In the genomic region with DNA sequence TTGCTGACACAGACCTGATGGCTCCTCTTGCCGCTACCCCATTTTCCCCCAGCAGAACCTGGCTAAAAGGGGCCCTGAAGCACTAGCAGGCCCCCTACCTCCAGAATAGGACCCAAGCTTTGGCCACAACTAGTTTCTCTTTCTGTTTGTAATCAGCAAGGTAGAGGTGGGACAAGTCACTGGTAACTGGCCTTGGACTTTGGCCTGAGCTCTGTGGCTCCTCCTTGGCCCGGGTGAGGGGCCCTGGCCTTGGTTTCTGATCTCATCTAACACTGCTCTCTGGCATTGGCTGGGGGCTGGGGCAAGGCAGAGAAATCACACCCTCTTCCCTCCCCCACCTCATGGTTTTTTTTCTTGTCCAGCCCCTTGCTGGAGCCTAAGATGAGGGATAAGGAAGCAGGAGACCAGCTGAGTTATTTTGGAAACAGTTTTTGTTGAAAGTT, we compare ENCODE assay signal across 1 cellular context.
TF ChIP-seq lines count a peak whose summit lies in the region.

No MANE protein-coding gene starts in this region.

TF ChIP-seq in HepG2, 621 proteins besides CTCF, POLR2A, EP300 and RAD21 (continued from another document and continues in another):
- TF ChIP-seq, protein P1, sequence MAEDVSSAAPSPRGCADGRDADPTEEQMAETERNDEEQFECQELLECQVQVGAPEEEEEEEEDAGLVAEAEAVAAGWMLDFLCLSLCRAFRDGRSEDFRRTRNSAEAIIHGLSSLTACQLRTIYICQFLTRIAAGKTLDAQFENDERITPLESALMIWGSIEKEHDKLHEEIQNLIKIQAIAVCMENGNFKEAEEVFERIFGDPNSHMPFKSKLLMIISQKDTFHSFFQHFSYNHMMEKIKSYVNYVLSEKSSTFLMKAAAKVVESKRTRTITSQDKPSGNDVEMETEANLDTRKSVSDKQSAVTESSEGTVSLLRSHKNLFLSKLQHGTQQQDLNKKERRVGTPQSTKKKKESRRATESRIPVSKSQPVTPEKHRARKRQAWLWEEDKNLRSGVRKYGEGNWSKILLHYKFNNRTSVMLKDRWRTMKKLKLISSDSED (CRISPR knock-in tag; IDR thresholded peaks at IDR 0.05) = no peak
- TF ChIP-seq NFE2L1 (CRISPR knock-in tag; IDR thresholded peaks at IDR 0.05; ENCODE audit: borderline replicate concordance) (no peak), NFIC (IDR thresholded peaks at IDR 0.05; ENCODE audit: low read length) (0 out of 2 replicates have a peak, but pooled peaks have one; percentile 46), POLR2AphosphoS5 (IDR thresholded peaks at IDR 0.05; ENCODE audit: low read depth, low read length) (peak; percentile 88), RXRA (CRISPR knock-in tag; IDR thresholded peaks at IDR 0.05) (peak; percentile 6; the same call in 1 of the 2 replicates), HDAC2 (CRISPR knock-in tag; IDR thresholded peaks at IDR 0.05) (peak; percentile 60; the same call in 1 of the 2 replicates), NCOR1 (IDR thresholded peaks at IDR 0.05; ENCODE audit: borderline replicate concordance, low read length) (peak; percentile 81), GFI1 (CRISPR knock-in tag; IDR thresholded peaks at IDR 0.05; ENCODE audit: borderline replicate concordance) (peak; percentile 39; the same call in 1 of the 2 replicates), FOXK1 (CRISPR knock-in tag; IDR thresholded peaks at IDR 0.05; ENCODE audit: borderline replicate concordance, low read depth) (peak; percentile 44; the same call in 1 of the 2 replicates), NFYC (CRISPR knock-in tag; IDR thresholded peaks at IDR 0.05) (no peak; the same call in 1 of the 2 replicates), FOSL2 (CRISPR knock-in tag; IDR thresholded peaks at IDR 0.05) (peak; percentile 53), NR2F6 (IDR thresholded peaks at IDR 0.05) (peak; percentile 66), NR2F6 (CRISPR knock-in tag; IDR thresholded peaks at IDR 0.05) (peak; percentile 31; the same call in 1 of the 2 replicates), ZNF720 (CRISPR knock-in tag; IDR thresholded peaks at IDR 0.05) (no peak), ZFX (CRISPR knock-in tag; IDR thresholded peaks at IDR 0.05; ENCODE audit: low read depth) (peak; percentile 34; the same call in 1 of the 2 replicates), POLR2AphosphoS2 (IDR thresholded peaks at IDR 0.05; ENCODE audit: low read depth, low read length) (peak; percentile 87; the same call in 1 of the 2 replicates), SIX1 (CRISPR knock-in tag; IDR thresholded peaks at IDR 0.05; ENCODE audit: borderline replicate concordance) (0 out of 2 replicates have a peak, but pooled peaks have one; percentile 37), KDM6A (CRISPR knock-in tag; IDR thresholded peaks at IDR 0.05; ENCODE audit: low read depth) (peak; percentile 75), ZNF501 (CRISPR knock-in tag; IDR thresholded peaks at IDR 0.05) (peak; percentile 41; the same call in 1 of the 2 replicates), MXI1 (IDR thresholded peaks at IDR 0.05; ENCODE audit: borderline replicate concordance, low read depth, low read length) (peak; percentile 16; the same call in 1 of the 3 replicates), ZNF230 (CRISPR knock-in tag; IDR thresholded peaks at IDR 0.05) (no peak), DPF2 (CRISPR knock-in tag; IDR thresholded peaks at IDR 0.05; ENCODE audit: borderline replicate concordance, low read depth) (peak; percentile 46; the same call in 1 of the 2 replicates), ZKSCAN8 (CRISPR knock-in tag; IDR thresholded peaks at IDR 0.05; ENCODE audit: borderline replicate concordance) (peak; percentile 26; the same call in 1 of the 2 replicates), POLR2G (IDR thresholded peaks at IDR 0.05; ENCODE audit: low read depth, low read length) (peak; percentile 75), CHD4 (IDR thresholded peaks at IDR 0.05; ENCODE audit: borderline replicate concordance, low read length) (0 out of 2 replicates have a peak, but pooled peaks have one; percentile 52), ZNF792 (CRISPR knock-in tag; IDR thresholded peaks at IDR 0.05) (peak; percentile 34; the same call in 1 of the 2 replicates), RBFOX2 (IDR thresholded peaks at IDR 0.05; ENCODE audit: low read depth, low read length) (peak; percentile 40; the same call in 1 of the 2 replicates)
- TF ChIP-seq, protein P2, sequence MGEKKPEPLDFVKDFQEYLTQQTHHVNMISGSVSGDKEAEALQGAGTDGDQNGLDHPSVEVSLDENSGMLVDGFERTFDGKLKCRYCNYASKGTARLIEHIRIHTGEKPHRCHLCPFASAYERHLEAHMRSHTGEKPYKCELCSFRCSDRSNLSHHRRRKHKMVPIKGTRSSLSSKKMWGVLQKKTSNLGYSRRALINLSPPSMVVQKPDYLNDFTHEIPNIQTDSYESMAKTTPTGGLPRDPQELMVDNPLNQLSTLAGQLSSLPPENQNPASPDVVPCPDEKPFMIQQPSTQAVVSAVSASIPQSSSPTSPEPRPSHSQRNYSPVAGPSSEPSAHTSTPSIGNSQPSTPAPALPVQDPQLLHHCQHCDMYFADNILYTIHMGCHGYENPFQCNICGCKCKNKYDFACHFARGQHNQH (CRISPR knock-in tag; IDR thresholded peaks at IDR 0.05) = peak; percentile 60; the same call in 1 of the 2 replicates
- TF ChIP-seq, protein P3, sequence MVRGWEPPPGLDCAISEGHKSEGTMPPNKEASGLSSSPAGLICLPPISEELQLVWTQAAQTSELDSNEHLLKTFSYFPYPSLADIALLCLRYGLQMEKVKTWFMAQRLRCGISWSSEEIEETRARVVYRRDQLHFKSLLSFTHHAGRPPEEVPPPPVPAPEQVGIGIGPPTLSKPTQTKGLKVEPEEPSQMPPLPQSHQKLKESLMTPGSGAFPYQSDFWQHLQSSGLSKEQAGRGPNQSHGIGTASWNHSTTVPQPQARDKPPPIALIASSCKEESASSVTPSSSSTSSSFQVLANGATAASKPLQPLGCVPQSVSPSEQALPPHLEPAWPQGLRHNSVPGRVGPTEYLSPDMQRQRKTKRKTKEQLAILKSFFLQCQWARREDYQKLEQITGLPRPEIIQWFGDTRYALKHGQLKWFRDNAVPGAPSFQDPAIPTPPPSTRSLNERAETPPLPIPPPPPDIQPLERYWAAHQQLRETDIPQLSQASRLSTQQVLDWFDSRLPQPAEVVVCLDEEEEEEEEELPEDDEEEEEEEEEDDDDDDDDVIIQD (CRISPR knock-in tag; IDR thresholded peaks at IDR 0.05; ENCODE audit: low read depth) = 0 out of 2 replicates have a peak, but pooled peaks have one; percentile 14
- TF ChIP-seq, protein P4, sequence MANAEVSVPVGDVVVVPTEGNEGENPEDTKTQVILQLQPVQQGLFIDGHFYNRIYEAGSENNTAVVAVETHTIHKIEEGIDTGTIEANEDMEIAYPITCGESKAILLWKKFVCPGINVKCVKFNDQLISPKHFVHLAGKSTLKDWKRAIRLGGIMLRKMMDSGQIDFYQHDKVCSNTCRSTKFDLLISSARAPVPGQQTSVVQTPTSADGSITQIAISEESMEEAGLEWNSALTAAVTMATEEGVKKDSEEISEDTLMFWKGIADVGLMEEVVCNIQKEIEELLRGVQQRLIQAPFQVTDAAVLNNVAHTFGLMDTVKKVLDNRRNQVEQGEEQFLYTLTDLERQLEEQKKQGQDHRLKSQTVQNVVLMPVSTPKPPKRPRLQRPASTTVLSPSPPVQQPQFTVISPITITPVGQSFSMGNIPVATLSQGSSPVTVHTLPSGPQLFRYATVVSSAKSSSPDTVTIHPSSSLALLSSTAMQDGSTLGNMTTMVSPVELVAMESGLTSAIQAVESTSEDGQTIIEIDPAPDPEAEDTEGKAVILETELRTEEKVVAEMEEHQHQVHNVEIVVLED (CRISPR knock-in tag; IDR thresholded peaks at IDR 0.05; ENCODE audit: borderline replicate concordance) = 0 out of 2 replicates have a peak, but pooled peaks have one; percentile 19
- TF ChIP-seq, protein P5, sequence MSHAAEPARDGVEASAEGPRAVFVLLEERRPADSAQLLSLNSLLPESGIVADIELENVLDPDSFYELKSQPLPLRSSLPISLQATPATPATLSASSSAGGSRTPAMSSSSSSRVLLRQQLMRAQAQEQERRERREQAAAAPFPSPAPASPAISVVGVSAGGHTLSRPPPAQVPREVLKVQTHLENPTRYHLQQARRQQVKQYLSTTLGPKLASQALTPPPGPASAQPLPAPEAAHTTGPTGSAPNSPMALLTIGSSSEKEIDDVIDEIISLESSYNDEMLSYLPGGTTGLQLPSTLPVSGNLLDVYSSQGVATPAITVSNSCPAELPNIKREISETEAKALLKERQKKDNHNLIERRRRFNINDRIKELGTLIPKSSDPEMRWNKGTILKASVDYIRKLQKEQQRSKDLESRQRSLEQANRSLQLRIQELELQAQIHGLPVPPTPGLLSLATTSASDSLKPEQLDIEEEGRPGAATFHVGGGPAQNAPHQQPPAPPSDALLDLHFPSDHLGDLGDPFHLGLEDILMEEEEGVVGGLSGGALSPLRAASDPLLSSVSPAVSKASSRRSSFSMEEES (CRISPR knock-in tag; IDR thresholded peaks at IDR 0.05) = peak; percentile 19; the same call in 1 of the 2 replicates
- TF ChIP-seq, protein P6, sequence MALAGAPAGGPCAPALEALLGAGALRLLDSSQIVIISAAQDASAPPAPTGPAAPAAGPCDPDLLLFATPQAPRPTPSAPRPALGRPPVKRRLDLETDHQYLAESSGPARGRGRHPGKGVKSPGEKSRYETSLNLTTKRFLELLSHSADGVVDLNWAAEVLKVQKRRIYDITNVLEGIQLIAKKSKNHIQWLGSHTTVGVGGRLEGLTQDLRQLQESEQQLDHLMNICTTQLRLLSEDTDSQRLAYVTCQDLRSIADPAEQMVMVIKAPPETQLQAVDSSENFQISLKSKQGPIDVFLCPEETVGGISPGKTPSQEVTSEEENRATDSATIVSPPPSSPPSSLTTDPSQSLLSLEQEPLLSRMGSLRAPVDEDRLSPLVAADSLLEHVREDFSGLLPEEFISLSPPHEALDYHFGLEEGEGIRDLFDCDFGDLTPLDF (CRISPR knock-in tag; IDR thresholded peaks at IDR 0.05) = no peak
- TF ChIP-seq, protein P7, sequence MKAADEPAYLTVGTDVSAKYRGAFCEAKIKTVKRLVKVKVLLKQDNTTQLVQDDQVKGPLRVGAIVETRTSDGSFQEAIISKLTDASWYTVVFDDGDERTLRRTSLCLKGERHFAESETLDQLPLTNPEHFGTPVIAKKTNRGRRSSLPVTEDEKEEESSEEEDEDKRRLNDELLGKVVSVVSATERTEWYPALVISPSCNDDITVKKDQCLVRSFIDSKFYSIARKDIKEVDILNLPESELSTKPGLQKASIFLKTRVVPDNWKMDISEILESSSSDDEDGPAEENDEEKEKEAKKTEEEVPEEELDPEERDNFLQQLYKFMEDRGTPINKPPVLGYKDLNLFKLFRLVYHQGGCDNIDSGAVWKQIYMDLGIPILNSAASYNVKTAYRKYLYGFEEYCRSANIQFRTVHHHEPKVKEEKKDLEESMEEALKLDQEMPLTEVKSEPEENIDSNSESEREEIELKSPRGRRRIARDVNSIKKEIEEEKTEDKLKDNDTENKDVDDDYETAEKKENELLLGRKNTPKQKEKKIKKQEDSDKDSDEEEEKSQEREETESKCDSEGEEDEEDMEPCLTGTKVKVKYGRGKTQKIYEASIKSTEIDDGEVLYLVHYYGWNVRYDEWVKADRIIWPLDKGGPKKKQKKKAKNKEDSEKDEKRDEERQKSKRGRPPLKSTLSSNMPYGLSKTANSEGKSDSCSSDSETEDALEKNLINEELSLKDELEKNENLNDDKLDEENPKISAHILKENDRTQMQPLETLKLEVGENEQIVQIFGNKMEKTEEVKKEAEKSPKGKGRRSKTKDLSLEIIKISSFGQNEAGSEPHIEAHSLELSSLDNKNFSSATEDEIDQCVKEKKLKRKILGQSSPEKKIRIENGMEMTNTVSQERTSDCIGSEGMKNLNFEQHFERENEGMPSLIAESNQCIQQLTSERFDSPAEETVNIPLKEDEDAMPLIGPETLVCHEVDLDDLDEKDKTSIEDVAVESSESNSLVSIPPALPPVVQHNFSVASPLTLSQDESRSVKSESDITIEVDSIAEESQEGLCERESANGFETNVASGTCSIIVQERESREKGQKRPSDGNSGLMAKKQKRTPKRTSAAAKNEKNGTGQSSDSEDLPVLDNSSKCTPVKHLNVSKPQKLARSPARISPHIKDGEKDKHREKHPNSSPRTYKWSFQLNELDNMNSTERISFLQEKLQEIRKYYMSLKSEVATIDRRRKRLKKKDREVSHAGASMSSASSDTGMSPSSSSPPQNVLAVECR (CRISPR knock-in tag; IDR thresholded peaks at IDR 0.05; ENCODE audit: borderline replicate concordance) = peak; percentile 66; the same call in 1 of the 2 replicates
- TF ChIP-seq, protein P8, sequence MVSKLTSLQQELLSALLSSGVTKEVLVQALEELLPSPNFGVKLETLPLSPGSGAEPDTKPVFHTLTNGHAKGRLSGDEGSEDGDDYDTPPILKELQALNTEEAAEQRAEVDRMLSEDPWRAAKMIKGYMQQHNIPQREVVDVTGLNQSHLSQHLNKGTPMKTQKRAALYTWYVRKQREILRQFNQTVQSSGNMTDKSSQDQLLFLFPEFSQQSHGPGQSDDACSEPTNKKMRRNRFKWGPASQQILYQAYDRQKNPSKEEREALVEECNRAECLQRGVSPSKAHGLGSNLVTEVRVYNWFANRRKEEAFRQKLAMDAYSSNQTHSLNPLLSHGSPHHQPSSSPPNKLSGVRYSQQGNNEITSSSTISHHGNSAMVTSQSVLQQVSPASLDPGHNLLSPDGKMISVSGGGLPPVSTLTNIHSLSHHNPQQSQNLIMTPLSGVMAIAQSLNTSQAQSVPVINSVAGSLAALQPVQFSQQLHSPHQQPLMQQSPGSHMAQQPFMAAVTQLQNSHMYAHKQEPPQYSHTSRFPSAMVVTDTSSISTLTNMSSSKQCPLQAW (CRISPR knock-in tag; IDR thresholded peaks at IDR 0.05) = no peak
